In genomic region chr18:48949051-48949605, GRCh38 we compare ENCODE assay signal across 8 cellular contexts. TPM values are rescaled to one million over a fixed set of nuclear protein-coding genes. Genes with fewer than 3 reads are reported as not detected.
A peak's percentile ranks its signal among the peaks of the same experiment; 100 is the strongest.
DNase-seq lines count a peak whose midpoint lies in the region; ATAC-seq and TF ChIP-seq lines count a peak whose summit lies in the region.

No MANE protein-coding gene starts in this region.

- peak overlapping the region; percentile 82 to 100 (median 94) for H3K27ac Mint-ChIP-seq in naive B cell

- peaks cover 14% of the 10 kb centered on the region for H3K36me3 ChIP-seq in GM23248 (ENCODE audit: low read depth)

- H3K9me2 ChIP-seq in GM23248 (ENCODE audit: insufficient read depth), result no peaks in the 10 kb centered on the region

- DNase-seq in AML-193 (lab: John Stamatoyannopoulos, UW), result peak; percentile 39 to 49
- peak; percentile 67 for DNase-seq in GM23248
- peak; percentile 64 for DNase-seq in T-helper 9 cell
- peak; percentile 25 for DNase-seq in effector CD8-positive, alpha-beta T cell (lab: John Stamatoyannopoulos, UW)
- DNase-seq in naive B cell, result peak; percentile 50
- no peak for DNase-seq in ecto neural progenitor cell (ENCODE audit: low spot score)

- no peaks in the 10 kb centered on the region for H3K9me3 ChIP-seq in GM23248 (ENCODE audit: low read depth)

- H3K9ac ChIP-seq in GM23248, result peak overlapping the region; percentile 99

- H3F3A ChIP-seq in GM23248 (ENCODE audit: insufficient read depth), result peaks cover 54% of the 10 kb centered on the region

- no peaks in the 10 kb centered on the region for H3K9me3 Mint-ChIP-seq in naive B cell

- no peak overlapping the region for H2AFZ ChIP-seq in GM23248

- peak overlapping the region; percentile 96 for H3K27ac ChIP-seq in GM23248

- TF ChIP-seq POLR2A in GM18505 (IDR thresholded peaks at IDR 0.05; ENCODE audit: borderline replicate concordance, extremely low read depth, insufficient read depth, insufficient read length), result no peak

- peaks cover 39% of the 10 kb centered on the region for H3K4me1 ChIP-seq in GM23248 (ENCODE audit: insufficient read depth)

- no peaks in the 10 kb centered on the region for H3K27me3 ChIP-seq in GM23248 (replicated peaks; ENCODE audit: insufficient read depth)

- 0% methylated on average over 27 of the region's 27 CpGs for whole genome bisulfite sequencing in GM23248 (ENCODE audit: low coverage in 1 of 2, low lambda C conversion rate in 2 of 2, missing lambda C conversion rate in 2 of 2), 2 experiments

- H3K4me2 ChIP-seq in GM23248 (ENCODE audit: unreplicated experiment), result peak overlapping the region; percentile 90

- peaks cover 87% of the 10 kb centered on the region for H3K79me2 ChIP-seq in GM23248 (ENCODE audit: insufficient read depth)

- peaks cover 32 to 53% (median 37%) of the 10 kb centered on the region in 3 donors for H3K4me1 Mint-ChIP-seq in naive B cell

- in situ Hi-C loops in GM23248 (cut with MboI), result loop anchor here (10.0 to 25.0 kb wide), 2 partner anchors 212 to 226 kb away; no protein-coding TSS in a partner anchor

- H3K36me3 Mint-ChIP-seq in naive B cell, result no peaks in the 10 kb centered on the region

- H3K4me3 Mint-ChIP-seq in naive B cell, result peak overlapping the region; percentile 89 to 97 (median 94)

- ATAC-seq in naive B cell (ENCODE audit: low read depth in 2 of 2), result peak; percentile 7 to 10
- ATAC-seq in GM18505 (IDR thresholded peaks at IDR 0.05; ENCODE audit: unreplicated experiment), result no peak
- no peak for ATAC-seq in HG02678 (IDR thresholded peaks at IDR 0.05; ENCODE audit: unreplicated experiment)

- H3K4me3 ChIP-seq in GM23248, result peak overlapping the region; percentile 87

- H4K20me1 ChIP-seq in GM23248 (ENCODE audit: insufficient read depth), result peaks cover 9% of the 10 kb centered on the region; the same call in 1 of the 2 replicates

- no peaks in the 10 kb centered on the region for H3K27me3 Mint-ChIP-seq in naive B cell

RNA-seq across cellular contexts. Expression of gene SMAD7, which starts 1.6 kb away (rescaled TPM):
- 43.6 and 51.7 TPM in 2 replicates for total RNA-seq in GM23248 (2014; rRNA removed; shearing (Covaris generic))
- polyA plus RNA-seq in GM23248 (2016; fragmentation: Nextera tagmentation; extraction: Ambion mirVana) (6.8 and 8.4 TPM in 2 replicates), naive B cell (ENCODE audit: low read depth in 6 of 6) (1 to 10 TPM in 5 of 6 donors, under 1 TPM in 1; 0.47 to 3.7 (median 1.6) TPM)

Comparison
In these comparisons a context has a peak if more than half of its experiments do, and no peak if none do; other contexts are left out.
1. ATAC-seq: peak in naive B cell (2 of 2); none in GM18505 (single experiment) and HG02678 (single experiment).